In genomic region chr20:45813489-45813888, GRCh38 we compare ENCODE assay signal across 10 cellular contexts. TPM values are rescaled to one million over a fixed set of nuclear protein-coding genes. Genes with fewer than 3 reads are reported as not detected.
DNase-seq lines count a peak whose midpoint lies in the region; ATAC-seq and TF ChIP-seq lines count a peak whose summit lies in the region.
"Had no signal": no experiment of that assay in that cellular context is flagged by ENCODE, and none has a peak within 500 bp of the region (broad histone marks: within the 10 kb centered on the region; RNA-seq: fewer than 3 reads in every experiment).

No MANE protein-coding gene starts in this region.

- H3K4me3 Mint-ChIP-seq in CD14-positive monocyte: no peak overlapping the region

- peaks cover 0 to 3% (median 0%) of the 10 kb centered on the region in 7 donors for H3K9me3 Mint-ChIP-seq in CD14-positive monocyte

- H3K4me1 Mint-ChIP-seq in CD14-positive monocyte: peaks cover 22% of the 10 kb centered on the region

- H2AK9ac ChIP-seq in IMR-90 (replicated peaks; ENCODE audit: low read depth, low read length, poor library complexity): peak overlapping the region; percentile 95

- H2BK120ac ChIP-seq in IMR-90 (ENCODE audit: low read depth, low read length): no peak overlapping the region

- peaks cover 21% of the 10 kb centered on the region for H3K36me3 ChIP-seq in IMR-90 (ENCODE audit: control insufficient read depth, insufficient read depth, low read length)
- peaks cover 24 to 27% of the 10 kb centered on the region in 2 donors for H3K36me3 ChIP-seq in mucosa of rectum (ENCODE audit: control insufficient read depth in 2 of 2, insufficient read depth in 2 of 2, low read length in 2 of 2)
- peaks cover 0 to 23% of the 10 kb centered on the region in 2 donors for H3K36me3 ChIP-seq in vagina
- peaks cover 0 to 31% (median 6%) of the 10 kb centered on the region in 3 donors for H3K36me3 ChIP-seq in tibial nerve

- no peak for ATAC-seq in IMR-90 (ENCODE audit: low read depth)

- H3K27ac ChIP-seq in IMR-90 (ENCODE audit: insufficient read depth, low read length): no peak overlapping the region
- H3K27ac ChIP-seq in mucosa of rectum (ENCODE audit: low read depth in 2 of 2, low read length in 2 of 2): no peak overlapping the region
- H3K27ac ChIP-seq in vagina: no peak overlapping the region
- no peak overlapping the region for H3K27ac ChIP-seq in tibial nerve
- H3K27ac ChIP-seq: dorsolateral prefrontal cortex had no signal

- H3K4me1 ChIP-seq in IMR-90 (ENCODE audit: control insufficient read depth, insufficient read depth, low read length): peaks cover 17% of the 10 kb centered on the region
- H3K4me1 ChIP-seq in mucosa of rectum (ENCODE audit: control insufficient read depth in 2 of 2, insufficient read depth in 2 of 2, low read length in 2 of 2): peaks cover 10 to 19% of the 10 kb centered on the region in 2 donors
- peaks cover 13% of the 10 kb centered on the region for H3K4me1 ChIP-seq in vagina
- peaks cover 0 to 33% (median 6%) of the 10 kb centered on the region in 4 donors for H3K4me1 ChIP-seq in tibial nerve

- no peak overlapping the region for H2AK5ac ChIP-seq in IMR-90 (ENCODE audit: low read depth, low read length)

- peak overlapping the region; percentile 70; the same call in 1 of the 2 replicates for H3K56ac ChIP-seq in IMR-90 (ENCODE audit: extremely low read depth, insufficient read depth, low read length)

- peak overlapping the region; percentile 77 for H3K23ac ChIP-seq in IMR-90 (ENCODE audit: low read depth, low read length)

- peak overlapping the region in 1 of 2 experiments; percentile 81; a peak in 2 of 4 replicates for H4K8ac ChIP-seq in IMR-90 (ENCODE audit: low read depth in 2 of 2, low read length in 2 of 2)

- TF ChIP-seq EP300 in tibial nerve (IDR thresholded peaks at IDR 0.05): no peak

- H3K9ac ChIP-seq in IMR-90 (ENCODE audit: low read depth, low read length) (peak overlapping the region; percentile 84), mucosa of rectum (ENCODE audit: low read depth in 1 of 2, low read length in 2 of 2) (no peak overlapping the region)

- H3K4me2 ChIP-seq in IMR-90 (ENCODE audit: low read depth, low read length): peak overlapping the region; percentile 94

- H3K9me3 ChIP-seq in IMR-90 (ENCODE audit: control insufficient read depth, insufficient read depth, low read length) (no peaks in the 10 kb centered on the region), mucosa of rectum (ENCODE audit: control insufficient read depth in 2 of 2, low read length in 2 of 2) (no peaks in the 10 kb centered on the region), vagina (no peaks in the 10 kb centered on the region), tibial nerve (no peaks in the 10 kb centered on the region)

- no peak overlapping the region for H3K18ac ChIP-seq in IMR-90 (ENCODE audit: low read depth, low read length)

- no peak overlapping the region for H2BK15ac ChIP-seq in IMR-90 (ENCODE audit: low read depth, low read length)

- POLR2A ChIA-PET in IMR-90 (lab: Charles Lee; ENCODE audit: unreplicated experiment): no interaction called here

- H3K79me1 ChIP-seq in IMR-90 (ENCODE audit: low read depth in 1 of 2, low read length in 2 of 2): peaks cover 19 to 42% of the 10 kb centered on the region in 2 experiments

- H2AFZ ChIP-seq in IMR-90 (replicated peaks; ENCODE audit: low read length, poor library complexity): peak overlapping the region; percentile 12

- DNase-seq in CD14-positive monocyte (ENCODE audit: low spot score) (no peak), IMR-90 (no peak), astrocyte of the cerebellum (ENCODE audit: low read depth) (no peak), vagina (ENCODE audit: extremely low spot score in 2 of 2) (no peak), NCI-H69 (lab: John Stamatoyannopoulos, UW) (no peak), NCI-H748 (lab: John Stamatoyannopoulos, UW; ENCODE audit: unreplicated experiment) (no peak), tibial nerve (ENCODE audit: low spot score in 2 of 2) (no peak)
- DNase-seq: dorsolateral prefrontal cortex, T1000 had no signal

- H3K27me3 ChIP-seq in IMR-90 (ENCODE audit: control insufficient read depth, insufficient read depth, low read length) (no peaks in the 10 kb centered on the region), mucosa of rectum (ENCODE audit: control insufficient read depth in 2 of 2, insufficient read depth in 2 of 2, low read length in 2 of 2) (no peaks in the 10 kb centered on the region), vagina (no peaks in the 10 kb centered on the region), tibial nerve (no peaks in the 10 kb centered on the region)
- H3K27me3 ChIP-seq: dorsolateral prefrontal cortex had no signal

- peak overlapping the region; percentile 65 for H3K14ac ChIP-seq in IMR-90 (replicated peaks; ENCODE audit: low read depth, low read length)

- peaks cover 40 to 51% of the 10 kb centered on the region in 2 donors for H3K36me3 Mint-ChIP-seq in CD14-positive monocyte

- H3K27me3 Mint-ChIP-seq in CD14-positive monocyte (ENCODE audit: low read depth in 3 of 3): peaks cover 0 to 1% (median 0%) of the 10 kb centered on the region in 3 donors

- H4K91ac ChIP-seq in IMR-90 (ENCODE audit: insufficient read depth, low read depth, low read length): peak overlapping the region; percentile 77; the same call in 1 of the 2 replicates

- H4K5ac ChIP-seq in IMR-90 (ENCODE audit: low read depth, low read length): no peak overlapping the region

- dilution Hi-C loops in IMR-90 (cut with HindIII; ENCODE audit: low sequenced_read_pairs, unreplicated experiment): no loop called here

- CTCF ChIA-PET in IMR-90 (lab: Yijun Ruan, JAX): interaction anchor here (1.4 kb wide), 1 partner anchor 14 kb away, joined by 3 read pairs; no protein-coding TSS in a partner anchor

- no CpG with 5 or more reads among the region's 7 CpGs for WGBS in IMR-90 (ENCODE audit: extremely low coverage in 2 of 2, insufficient read length in 1 of 2), 2 experiments
- 52 to 63% methylated on average over 7 of the region's 7 CpGs for whole genome bisulfite sequencing in tibial nerve, 2 donors

- H3K4me3 ChIP-seq in IMR-90 (ENCODE audit: insufficient read depth, low read depth, low read length) (peak overlapping the region; percentile 53), astrocyte of the cerebellum (ENCODE audit: low read depth, low read length) (peak overlapping the region; percentile 76), mucosa of rectum (ENCODE audit: low read length in 2 of 2) (peak overlapping the region; percentile 71 to 77), vagina (no peak overlapping the region), tibial nerve (peak overlapping the region in 1 of 4 donors; percentile 66)

- in situ Hi-C loops in IMR-90 (cut with MboI; ENCODE audit: low sequenced_read_pairs) (no loop called here), astrocyte of the cerebellum (cut with HindIII; ENCODE audit: low sequenced_read_pairs) (no loop called here)

- no peak overlapping the region for H2BK20ac ChIP-seq in IMR-90 (ENCODE audit: low read depth, low read length)

- TF ChIP-seq CTCF in CD14-positive monocyte (IDR thresholded peaks at IDR 0.05) (no peak), IMR-90 (conservative IDR thresholded peaks at IDR 0.05; ENCODE audit: low read depth, low read length) (no peak), astrocyte of the cerebellum (IDR thresholded peaks at IDR 0.05; ENCODE audit: low read depth, low read length, missing control alignments) (no peak), vagina (IDR thresholded peaks at IDR 0.05) (no peak), tibial nerve (IDR thresholded peaks at IDR 0.05) (no peak)

- BruUV-seq in IMR-90 (replicated peaks; lab: Mats Ljungman, UMichigan): TSS peak; percentile 84

- intact Hi-C loops in CD14-positive monocyte (cut with micrococcal nuclease) (loop anchor here in 1 of 2 donors (5.0 to 10.0 kb wide), 2 partner anchors 121 to 159 kb away; partner anchors contain the start of genes PCIF1 and ZNF335), IMR-90 (cut with micrococcal nuclease) (no loop called here), vagina (cut with DNase I) (loop anchor here (10.0 kb wide), 2 partner anchors 71 to 151 kb away; partner anchors contain the start of genes SPATA25 and ZSWIM1)

- peaks cover 12% of the 10 kb centered on the region; the same call in 1 of the 2 replicates for H3K9me1 ChIP-seq in IMR-90 (ENCODE audit: insufficient read depth, low read length)

- TF ChIP-seq RAD21 in IMR-90 (IDR thresholded peaks at IDR 0.05; ENCODE audit: low read length): no peak

- no peak overlapping the region for H2BK5ac ChIP-seq in IMR-90 (ENCODE audit: low read depth, low read length, poor library complexity, severe bottlenecking)

- peaks cover 12% of the 10 kb centered on the region; the same call in 1 of the 2 replicates for H4K20me1 ChIP-seq in IMR-90 (ENCODE audit: insufficient read depth, low read length)

- H3K27ac Mint-ChIP-seq in CD14-positive monocyte: peak overlapping the region in 4 of 7 donors; percentile 4 to 53 (median 40)

- no peak overlapping the region; the same call in 1 of the 2 replicates for H3K4ac ChIP-seq in IMR-90 (ENCODE audit: low read depth, low read length)

- TF ChIP-seq POLR2A in IMR-90 (IDR thresholded peaks at IDR 0.05; ENCODE audit: low read depth, low read length) (no peak), vagina (IDR thresholded peaks at IDR 0.05) (no peak), tibial nerve (IDR thresholded peaks at IDR 0.05) (no peak)

RNA-seq across cellular contexts. Expression of gene UBE2C, which starts 1.0 kb away (rescaled TPM):
- polyA plus RNA-seq in CD14-positive monocyte (under 1 TPM in 1 of 2 donors, not detected in 1; 0.58 TPM), IMR-90 (2012; rRNA removed) (120 and 124 TPM in 2 replicates)
- total RNA-seq in IMR-90 (2012; rRNA removed) (43.4 and 43.6 TPM in 2 replicates), vagina (7.6 TPM), tibial nerve (1 to 10 TPM in 2 of 4 donors, under 1 TPM in 1, not detected in 1; 0.78 to 6.9 (median 1.5) TPM)
- polyA plus RNA-seq in IMR-90 (2012; cell fraction: cytosol; rRNA removed): 90.8 and 151 TPM in 2 replicates
- polyA plus RNA-seq in IMR-90 (2012; cell fraction: nucleus; rRNA removed; ENCODE audit: low replicate concordance): 24.4 and 32.9 TPM in 2 replicates

RNA-seq across cellular contexts. Expression of gene TNNC2, which starts 13.6 kb away (rescaled TPM):
- polyA plus RNA-seq in CD14-positive monocyte (1 to 10 TPM in 1 of 2 donors, under 1 TPM in 1; 0.71 to 1.2 TPM), IMR-90 (2012; rRNA removed) (0.46 and 0.53 TPM in 2 replicates)
- total RNA-seq in IMR-90 (2012; rRNA removed) (0.28 TPM in 1 of 2 replicates, not detected in the other), vagina (not detected), tibial nerve (10 to 100 TPM in 1 of 4 donors, 1 to 10 TPM in 2, not detected in 1; 2.3 to 12.0 (median 6.5) TPM)
- polyA plus RNA-seq in IMR-90 (2012; cell fraction: cytosol; rRNA removed): 0.31 and 0.44 TPM in 2 replicates
- 1.8 and 4.5 TPM in 2 replicates for polyA plus RNA-seq in IMR-90 (2012; cell fraction: nucleus; rRNA removed; ENCODE audit: low replicate concordance)

RNA-seq across cellular contexts. Expression of gene SNX21, which starts 20.1 kb away (rescaled TPM):
- polyA plus RNA-seq in CD14-positive monocyte (10 to 100 TPM; 11.2 to 12.7 TPM), IMR-90 (2012; rRNA removed) (17.9 and 19.2 TPM in 2 replicates)
- total RNA-seq in IMR-90 (2012; rRNA removed) (10.0 and 11.1 TPM in 2 replicates), vagina (145 TPM), tibial nerve (100 to 1,000 TPM; 177 to 389 (median 240) TPM)
- 29.5 and 31.6 TPM in 2 replicates for polyA plus RNA-seq in IMR-90 (2012; cell fraction: cytosol; rRNA removed)
- polyA plus RNA-seq in IMR-90 (2012; cell fraction: nucleus; rRNA removed; ENCODE audit: low replicate concordance): 25.5 and 46.9 TPM in 2 replicates

RNA-seq across cellular contexts. Expression of gene DNTTIP1, which starts 21.7 kb away (rescaled TPM):
- polyA plus RNA-seq in CD14-positive monocyte: 100 to 1,000 TPM; 144 to 158 TPM
- 17.8 and 19.4 TPM in 2 replicates for total RNA-seq in IMR-90 (2012; rRNA removed)
- polyA plus RNA-seq in IMR-90 (2012; rRNA removed): 51.0 and 53.7 TPM in 2 replicates
- 54.6 and 56.6 TPM in 2 replicates for polyA plus RNA-seq in IMR-90 (2012; cell fraction: cytosol; rRNA removed)
- 25.1 and 42.2 TPM in 2 replicates for polyA plus RNA-seq in IMR-90 (2012; cell fraction: nucleus; rRNA removed; ENCODE audit: low replicate concordance)
- 33.6 TPM for total RNA-seq in vagina
- total RNA-seq in tibial nerve: 10 to 100 TPM; 17.4 to 33.6 (median 27.2) TPM

RNA-seq across cellular contexts. Expression of gene WFDC3, which starts 21.8 kb away (rescaled TPM):
- polyA plus RNA-seq in CD14-positive monocyte: under 1 TPM in 1 of 2 donors, not detected in 1; 0.73 TPM
- 0.18 TPM in 1 of 2 replicates, not detected in the other for total RNA-seq in IMR-90 (2012; rRNA removed)
- polyA plus RNA-seq in IMR-90 (2012; rRNA removed): 0.87 and 1.4 TPM in 2 replicates
- 0.52 and 2.9 TPM in 2 replicates for polyA plus RNA-seq in IMR-90 (2012; cell fraction: cytosol; rRNA removed)
- polyA plus RNA-seq in IMR-90 (2012; cell fraction: nucleus; rRNA removed; ENCODE audit: low replicate concordance): 0.23 and 1.6 TPM in 2 replicates
- not detected for total RNA-seq in vagina
- 1 to 10 TPM in 1 of 4 donors, not detected in 3; 2.4 TPM for total RNA-seq in tibial nerve

Comparison
In these comparisons a context has a peak if more than half of its experiments do, and no peak if none do; other contexts are left out.
1. H3K4me3 ChIP-seq: peak in IMR-90 (single experiment), astrocyte of the cerebellum (single experiment) and mucosa of rectum (2 of 2); none in vagina (0 of 2).
2. RNA of gene SNX21, which starts 20.1 kb away (total RNA-seq): 177 to 389 TPM in tibial nerve and 145 TPM in vagina (single experiment); 10.0 to 11.1 TPM in IMR-90; every median in the first group is over 10 times any median in the second.